ENCODE assay signal across 14 cellular contexts in the genomic region with DNA sequence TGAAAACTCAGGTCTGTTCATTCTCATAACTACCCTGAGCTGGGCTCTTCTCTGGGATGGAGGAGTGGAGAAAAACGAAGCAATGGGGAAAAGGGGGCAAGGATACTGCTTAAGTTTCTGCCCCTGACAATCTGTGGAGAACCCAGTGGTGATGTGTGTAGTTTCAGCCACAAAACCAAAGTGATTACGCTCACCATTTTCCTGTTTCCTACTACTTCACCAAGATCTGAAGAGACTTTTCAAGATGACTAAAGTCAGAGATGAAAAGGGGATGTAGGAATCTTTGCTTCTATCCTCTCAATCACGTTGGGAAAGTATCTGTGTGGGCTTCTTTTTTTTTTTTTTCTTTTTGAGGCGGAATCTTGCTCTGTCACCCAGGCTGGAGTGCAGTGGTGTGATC. TPM values are rescaled to one million over a fixed set of nuclear protein-coding genes. Genes with fewer than 3 reads are reported as not detected.
A peak's percentile ranks its signal among the peaks of the same experiment; 100 is the strongest.
DNase-seq lines count a peak whose midpoint lies in the region; ATAC-seq, FAIRE-seq and TF ChIP-seq lines count a peak whose summit lies in the region.
"Had no signal": no experiment of that assay in that cellular context is flagged by ENCODE, and none has a peak within 500 bp of the region (broad histone marks: within the 10 kb centered on the region; RNA-seq: fewer than 3 reads in every experiment).

No MANE protein-coding gene starts in this region.

- no peak overlapping the region for H3K9ac ChIP-seq in MM.1S (ENCODE audit: low read length)

- TF ChIP-seq CTCF in MM.1S (IDR thresholded peaks at IDR 0.05; ENCODE audit: low read length), result no peak

- TF ChIP-seq POLR2A in GM12891 (IDR thresholded peaks at IDR 0.05; ENCODE audit: low read depth, low read length), result no peak

- H3F3A ChIP-seq in MM.1S (ENCODE audit: insufficient read depth, low read length), result 0 out of 2 replicates have a peak, but pooled peaks cover 3% of the 10 kb centered on the region

- no peaks in the 10 kb centered on the region for H3K9me3 ChIP-seq in MM.1S (replicated peaks; ENCODE audit: insufficient read depth, low read length)
- H3K9me3 ChIP-seq: thyroid gland had no signal

- no peak overlapping the region for H3K4me3 ChIP-seq in MM.1S (ENCODE audit: low read length)
- H3K4me3 ChIP-seq: thyroid gland had no signal

- H3K4me2 ChIP-seq in MM.1S (ENCODE audit: low read depth, low read length), result peak overlapping the region; percentile 20; the same call in 1 of the 2 replicates

- H3K36me3 ChIP-seq in MM.1S (replicated peaks; ENCODE audit: insufficient read depth, low read length), result no peaks in the 10 kb centered on the region
- H3K36me3 ChIP-seq: thyroid gland had no signal

- DNase-seq in GM12891 (ENCODE audit: insufficient read length, low spot score) (no peak), GM19239 (ENCODE audit: insufficient read length, low spot score) (no peak), MM.1S (peak; percentile 56), dermis blood vessel endothelial cell (no peak), SKM-1 treated with dmso at 0.1 percent for 144 hours (lab: John Stamatoyannopoulos, UW; ENCODE audit: unreplicated experiment) (no peak), OCI-M2 (lab: John Stamatoyannopoulos, UW; ENCODE audit: unreplicated experiment) (no peak)
- DNase-seq in stimulated activated CD4-positive, alpha-beta T cell treated with anti-CD3 and anti-CD28 coated beads, Interleukin-4, amount 100 ng/mL, for 24 hours, result no peak
- DNase-seq: activated B cell treated with CpG ODN at 0.5 μM for 24 hours, anterior cingulate cortex, C1 segment of cervical spinal cord, NCI-H1694, thyroid gland had no signal

- no peak overlapping the region for H3K27ac ChIP-seq in MM.1S (ENCODE audit: low read length)
- H3K27ac ChIP-seq: thyroid gland had no signal

- peaks cover 13% of the 10 kb centered on the region for H3K4me1 ChIP-seq in MM.1S (ENCODE audit: low read length)
- H3K4me1 ChIP-seq: thyroid gland had no signal

- ATAC-seq in HG02798 (IDR thresholded peaks at IDR 0.05; ENCODE audit: poor library complexity, unreplicated experiment), result peak; percentile 84
- ATAC-seq: Panc1 had no signal

- no peak overlapping the region for H2AFZ ChIP-seq in MM.1S (ENCODE audit: low read length)

- H3K79me2 ChIP-seq in MM.1S (ENCODE audit: low read length), result no peaks in the 10 kb centered on the region

- no peaks in the 10 kb centered on the region for H3K9me2 ChIP-seq in MM.1S (replicated peaks; ENCODE audit: insufficient read depth, low read length)

- H3K27me3 ChIP-seq in MM.1S (replicated peaks; ENCODE audit: insufficient read depth, low read length), result no peaks in the 10 kb centered on the region
- H3K27me3 ChIP-seq: thyroid gland had no signal

- no peaks in the 10 kb centered on the region for H4K20me1 ChIP-seq in MM.1S (ENCODE audit: insufficient read depth, low read length)

- FAIRE-seq in GM12891 (lab: Jason Lieb, UNC) (peak; percentile 88), GM19239 (lab: Jason Lieb, UNC) (peak; percentile 64)

TF ChIP-seq in GM12891, 5 proteins besides CTCF, POLR2A, EP300 and RAD21:
- TF ChIP-seq SPI1 (IDR thresholded peaks at IDR 0.05; ENCODE audit: low read depth, low read length) (peak; percentile 74), PAX5 (IDR thresholded peaks at IDR 0.05; ENCODE audit: insufficient read depth, low read length, severe bottlenecking) (no peak)

RNA-seq across cellular contexts. Expression of gene UBE2E1, which starts 8.3 kb away (rescaled TPM):
- polyA plus RNA-seq in GM12891 (2012; ENCODE audit: low read depth, missing spikeins), result 153 TPM
- total RNA-seq in dermis blood vessel endothelial cell, result 137 and 152 TPM in 2 replicates
